ENCODE assay signal across 8 cellular contexts in the genomic region with DNA sequence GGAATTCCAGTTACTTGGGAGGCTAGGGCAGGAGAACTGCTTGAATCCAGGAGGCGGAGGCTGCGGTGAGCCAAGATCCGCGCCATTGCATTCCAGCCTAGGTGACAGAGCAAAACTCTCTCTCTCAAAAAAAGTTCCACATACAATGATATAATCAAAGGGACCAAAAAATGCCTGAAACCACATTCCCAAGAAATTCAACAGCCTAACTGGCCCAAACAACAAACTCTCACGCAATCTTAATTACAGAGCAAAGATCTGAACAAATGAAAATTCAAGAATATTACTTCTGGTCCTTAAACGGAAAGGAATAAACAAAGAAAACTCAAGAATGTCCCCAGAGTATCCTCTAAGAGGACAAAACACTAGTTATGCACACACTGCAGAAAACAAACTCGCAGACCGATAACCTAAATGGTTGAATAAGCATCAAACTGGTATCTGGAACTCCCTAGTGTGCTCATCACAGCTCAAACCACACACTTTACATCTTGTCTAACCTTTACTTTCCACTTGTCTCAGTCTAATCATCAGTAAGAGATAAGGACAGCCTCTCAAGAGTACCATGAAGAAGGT. TPM values are rescaled to one million over a fixed set of nuclear protein-coding genes. Genes with fewer than 3 reads are reported as not detected.
DNase-seq lines count a peak whose midpoint lies in the region; TF ChIP-seq lines count a peak whose summit lies in the region.

No MANE protein-coding gene starts in this region.

- peaks cover 80% of the 10 kb centered on the region for H4K20me1 ChIP-seq in Loucy (ENCODE audit: insufficient read depth, low read length, poor library complexity, severe bottlenecking)

- H3K9me3 ChIP-seq in Loucy (ENCODE audit: insufficient read depth, low read depth, low read length) (no peaks in the 10 kb centered on the region), ectodermal cell (ENCODE audit: control insufficient read depth, low read length) (no peaks in the 10 kb centered on the region)

- H3K4me3 ChIP-seq in Loucy (ENCODE audit: low read length, poor library complexity, severe bottlenecking) = peak overlapping the region; percentile 98
- H3K4me3 ChIP-seq in ectodermal cell (ENCODE audit: insufficient read depth, low read depth, low read length) = peak overlapping the region; percentile 92
- peak overlapping the region; percentile 24 for H3K4me3 ChIP-seq in rectal smooth muscle tissue (ENCODE audit: low read length)

- WGBS in ectodermal cell, 2 experiments = 84 to 92% methylated on average over 8 of the region's 8 CpGs

- no peak overlapping the region for H2AFZ ChIP-seq in Loucy (ENCODE audit: low read length)

- H3K36me3 ChIP-seq in Loucy (ENCODE audit: insufficient read depth, low read length) (peaks cover 33% of the 10 kb centered on the region; the same call in 1 of the 2 replicates), ectodermal cell (ENCODE audit: control insufficient read depth, insufficient read depth, low read length) (peaks cover 9% of the 10 kb centered on the region), rectal smooth muscle tissue (ENCODE audit: control insufficient read depth, insufficient read depth, low read length) (peaks cover 2% of the 10 kb centered on the region)

- peak; percentile 53 for DNase-seq in GM10266 (ENCODE audit: extremely low spot score)
- DNase-seq in NCI-H2171 (lab: John Stamatoyannopoulos, UW) = no peak
- no peak for DNase-seq in NCI-H1105 treated with DMSO at 0.1 percent for 48 hours (lab: John Stamatoyannopoulos, UW)
- DNase-seq in NCI-H2227 treated with DMSO at 0.1 percent for 48 hours (lab: John Stamatoyannopoulos, UW) = no peak
- no peak for DNase-seq in DMS 273 (lab: John Stamatoyannopoulos, UW; ENCODE audit: unreplicated experiment)

- peak overlapping the region; percentile 100 for H3K4me2 ChIP-seq in Loucy (ENCODE audit: low read depth, low read length, poor library complexity, severe bottlenecking)

- TF ChIP-seq CTCF in GM10266 (IDR thresholded peaks at IDR 0.05; ENCODE audit: control insufficient read depth, insufficient read depth, low read depth, missing control alignments) (no peak), Loucy (conservative IDR thresholded peaks at IDR 0.05; ENCODE audit: low read length) (no peak)

- H3F3A ChIP-seq in Loucy (ENCODE audit: low read depth) = no peaks in the 10 kb centered on the region

- H3K4me1 ChIP-seq in Loucy (ENCODE audit: insufficient read depth, low read length, poor library complexity, severe bottlenecking) = peaks cover 41% of the 10 kb centered on the region
- no peaks in the 10 kb centered on the region for H3K4me1 ChIP-seq in ectodermal cell (ENCODE audit: control insufficient read depth, insufficient read depth, low read length)
- H3K4me1 ChIP-seq in rectal smooth muscle tissue (ENCODE audit: control insufficient read depth, insufficient read depth, low read length) = peaks cover 12% of the 10 kb centered on the region

- H3K27ac ChIP-seq in ectodermal cell (ENCODE audit: insufficient read depth, low read depth, low read length, poor library complexity, severe bottlenecking) (no peak overlapping the region), rectal smooth muscle tissue (ENCODE audit: low read depth, low read length) (no peak overlapping the region)

- H3K9me2 ChIP-seq in Loucy (replicated peaks; ENCODE audit: low read depth, low read length) = no peaks in the 10 kb centered on the region

- H3K9ac ChIP-seq in Loucy (ENCODE audit: low read depth, low read length, poor library complexity, severe bottlenecking) (peak overlapping the region; percentile 91), rectal smooth muscle tissue (ENCODE audit: low read length) (no peak overlapping the region)

- H3K27me3 ChIP-seq in Loucy (ENCODE audit: insufficient read depth, low read length, poor library complexity, severe bottlenecking) (no peaks in the 10 kb centered on the region), ectodermal cell (ENCODE audit: control insufficient read depth, insufficient read depth, low read length, poor library complexity, severe bottlenecking) (no peaks in the 10 kb centered on the region), rectal smooth muscle tissue (ENCODE audit: control insufficient read depth, insufficient read depth, low read length) (no peaks in the 10 kb centered on the region)

- peaks cover 93% of the 10 kb centered on the region for H3K79me2 ChIP-seq in Loucy (ENCODE audit: insufficient read depth, low read length)

RNA-seq across cellular contexts. Expression of gene OGA, which starts 3.7 kb away (rescaled TPM):
- polyA plus RNA-seq in ectodermal cell (2013, experiment 1 of 4) = 153 TPM
- 178 TPM for polyA plus RNA-seq in ectodermal cell (2013, experiment 2 of 4)
- 120 TPM for polyA plus RNA-seq in ectodermal cell (2013, experiment 3 of 4)
- 142 TPM for polyA plus RNA-seq in ectodermal cell (2013, experiment 4 of 4)

RNA-seq across cellular contexts. Expression of gene KCNIP2, which starts 29.0 kb away (rescaled TPM):
- polyA plus RNA-seq in ectodermal cell (2013, experiment 1 of 4) = 9.7 TPM
- 9.2 TPM for polyA plus RNA-seq in ectodermal cell (2013, experiment 2 of 4)
- 7.5 TPM for polyA plus RNA-seq in ectodermal cell (2013, experiment 3 of 4)
- 11.9 TPM for polyA plus RNA-seq in ectodermal cell (2013, experiment 4 of 4)

RNA-seq across cellular contexts. Expression of gene NPM3, which starts 31.3 kb away (rescaled TPM):
- polyA plus RNA-seq in ectodermal cell (2013, experiment 1 of 4) = 71.5 TPM
- 65.6 TPM for polyA plus RNA-seq in ectodermal cell (2013, experiment 2 of 4)
- 66.9 TPM for polyA plus RNA-seq in ectodermal cell (2013, experiment 3 of 4)
- 78.8 TPM for polyA plus RNA-seq in ectodermal cell (2013, experiment 4 of 4)

RNA-seq across cellular contexts. Expression of gene FGF8, which starts 38.6 kb away (rescaled TPM):
- 1.3 TPM for polyA plus RNA-seq in ectodermal cell (2013, experiment 1 of 4)
- 3.4 TPM for polyA plus RNA-seq in ectodermal cell (2013, experiment 2 of 4)
- 4.9 TPM for polyA plus RNA-seq in ectodermal cell (2013, experiment 3 of 4)
- polyA plus RNA-seq in ectodermal cell (2013, experiment 4 of 4) = 3.7 TPM

Comparison
In these comparisons a context has a peak if more than half of its experiments do, and no peak if none do; other contexts are left out.
1. H3K4me3 ChIP-seq: peak in every context shown above with its lines; median percentile 98 in Loucy; 92 in ectodermal cell; 24 in rectal smooth muscle tissue.